ENCODE assay signal across 18 cellular contexts in the genomic region with DNA sequence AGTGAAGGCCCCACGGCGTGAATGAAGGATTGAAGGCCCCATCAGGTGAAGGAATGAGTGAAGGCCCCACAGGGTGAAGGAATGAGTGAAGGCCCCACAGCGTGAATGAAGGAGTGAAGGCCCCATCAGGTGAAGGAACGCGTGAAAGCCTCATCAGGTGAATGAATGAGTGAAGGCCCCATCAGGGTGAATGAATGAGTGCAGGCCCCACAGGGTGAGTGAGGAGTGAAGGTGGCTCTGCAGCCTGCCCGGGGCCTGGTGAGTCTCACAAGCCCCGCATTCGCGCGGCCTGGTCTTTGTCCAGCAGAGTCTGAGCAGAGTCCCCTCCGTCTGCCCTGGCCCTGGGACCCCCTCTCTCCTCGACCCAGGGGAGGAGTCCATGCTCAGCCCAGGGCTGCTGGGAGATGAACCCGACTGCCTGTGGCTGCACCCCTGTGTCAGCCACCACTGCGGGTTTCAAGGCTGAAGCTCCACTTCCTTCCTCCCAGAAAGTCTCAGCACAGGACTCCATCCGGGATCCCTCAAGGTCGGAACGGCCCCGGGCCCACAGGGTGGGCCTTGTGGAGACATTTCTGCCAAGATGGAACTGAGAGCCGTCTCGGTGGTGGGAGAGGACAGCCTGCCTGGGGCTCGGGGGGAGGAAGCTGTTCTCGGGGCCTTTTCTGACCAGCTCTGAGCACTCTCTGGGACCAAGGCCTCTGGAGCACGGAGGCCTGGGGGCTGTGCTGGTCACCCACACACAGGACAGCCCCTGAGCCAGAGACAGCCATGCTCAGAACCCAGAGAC. TPM values are rescaled to one million over a fixed set of nuclear protein-coding genes. Genes with fewer than 3 reads are reported as not detected.
DNase-seq lines count a peak whose midpoint lies in the region; ATAC-seq, FAIRE-seq and TF ChIP-seq lines count a peak whose summit lies in the region.
"Had no signal": no experiment of that assay in that cellular context is flagged by ENCODE, and none has a peak within 500 bp of the region (broad histone marks: within the 10 kb centered on the region; RNA-seq: fewer than 3 reads in every experiment).

No MANE protein-coding gene starts in this region.

- no peak overlapping the region for H3K4me3 ChIP-seq in BLaER1
- no peak overlapping the region for H3K4me3 ChIP-seq in upper lobe of left lung
- H3K4me3 ChIP-seq: HAP-1 had no signal

- no peak overlapping the region for H3K4me3 Mint-ChIP-seq in memory B cell
- H3K4me3 Mint-ChIP-seq in natural killer cell: no peak overlapping the region

- H3K27ac Mint-ChIP-seq in memory B cell (peak overlapping the region; percentile 55), natural killer cell (no peak overlapping the region)

- no peak for TF ChIP-seq POLR2A in upper lobe of left lung (IDR thresholded peaks at IDR 0.05)

- FAIRE-seq in GM19239 (lab: Jason Lieb, UNC): no peak
- FAIRE-seq: RCC 7860 had no signal

- H3K4me1 Mint-ChIP-seq in memory B cell: peaks cover 2% of the 10 kb centered on the region
- H3K4me1 Mint-ChIP-seq in natural killer cell: no peaks in the 10 kb centered on the region

- H3K4me2 ChIP-seq in BLaER1: peak overlapping the region; percentile 74

- peaks cover 69% of the 10 kb centered on the region for H3K4me1 ChIP-seq in BLaER1
- peaks cover 0 to 5% (median 2%) of the 10 kb centered on the region in 4 donors for H3K4me1 ChIP-seq in upper lobe of left lung
- H3K4me1 ChIP-seq: HAP-1 had no signal

- H3K27ac ChIP-seq in BLaER1 (peak overlapping the region; percentile 86), upper lobe of left lung (no peak overlapping the region)

- H3K27me3 Mint-ChIP-seq in memory B cell (peaks cover 2% of the 10 kb centered on the region), natural killer cell (ENCODE audit: low read depth in 2 of 2) (peaks cover 12 to 25% of the 10 kb centered on the region in 2 donors)

- DNase-seq in GM10248 (ENCODE audit: extremely low spot score): peak; percentile 27
- peak; percentile 54 for DNase-seq in UCSD-AML1 (lab: John Stamatoyannopoulos, UW; ENCODE audit: unreplicated experiment)
- no peak for DNase-seq in memory B cell (ENCODE audit: low spot score in 2 of 2)
- no peak for DNase-seq in natural killer cell
- DNase-seq in upper lobe of left lung: no peak
- DNase-seq in GM19239 (ENCODE audit: insufficient read length, low spot score): no peak
- DNase-seq: C1 segment of cervical spinal cord, COR-L47, DMS153, EL, NCI-H1092 treated with DMSO at 0.1 percent for 48 hours, NCI-H1694 treated with DMSO at 0.1 percent for 48 hours, NCI-H2171 treated with DMSO at 0.1 percent for 48 hours, NCI-H510A treated with DMSO at 0.1 percent for 48 hours, SHP77 treated with DMSO at 0.1 percent for 48 hours had no signal

- H3K27me3 ChIP-seq in BLaER1 (no peaks in the 10 kb centered on the region), upper lobe of left lung (peaks cover 0 to 5% (median 0%) of the 10 kb centered on the region in 4 donors)

- WGBS in upper lobe of left lung, 2 donors: 85 to 92% methylated on average over 11 to 23 of the region's 23 CpGs

- no peaks in the 10 kb centered on the region for H3K36me3 ChIP-seq in BLaER1
- H3K36me3 ChIP-seq in upper lobe of left lung: no peaks in the 10 kb centered on the region
- H3K36me3 ChIP-seq: HAP-1 had no signal

- H3K36me3 Mint-ChIP-seq in memory B cell: no peaks in the 10 kb centered on the region
- H3K36me3 Mint-ChIP-seq in natural killer cell: no peaks in the 10 kb centered on the region

- TF ChIP-seq EP300 in upper lobe of left lung (IDR thresholded peaks at IDR 0.05): no peak

- no peaks in the 10 kb centered on the region for H4K20me1 ChIP-seq in BLaER1

- peak overlapping the region; percentile 66 for H3K9ac ChIP-seq in BLaER1

- intact Hi-C loops in natural killer cell (cut with micrococcal nuclease): no loop called here

- H3K9me3 Mint-ChIP-seq in memory B cell (no peaks in the 10 kb centered on the region), natural killer cell (peaks cover 0 to 2% of the 10 kb centered on the region in 2 donors)

- ATAC-seq in memory B cell (ENCODE audit: low read depth) (no peak), natural killer cell (no peak), upper lobe of left lung (ENCODE audit: low FRiP score in 2 of 2) (no peak)

- TF ChIP-seq CTCF in GM10248 (IDR thresholded peaks at IDR 0.05; ENCODE audit: control extremely low read depth, extremely low read depth, low read depth, missing control alignments): no peak
- TF ChIP-seq CTCF in natural killer cell (IDR thresholded peaks at IDR 0.05): no peak
- TF ChIP-seq CTCF in upper lobe of left lung (IDR thresholded peaks at IDR 0.05): no peak

- CTCF ChIA-PET in GM10248 (lab: Yijun Ruan, JAX): no interaction called here

- H3K9me3 ChIP-seq in BLaER1 (peaks cover 17% of the 10 kb centered on the region), upper lobe of left lung (peaks cover 0 to 6% (median 2%) of the 10 kb centered on the region in 4 donors)
- H3K9me3 ChIP-seq: HAP-1 had no signal

- POLR2A ChIA-PET in GM10248 (lab: Yijun Ruan, JAX): interaction anchor here (0.5 kb wide), 1 partner anchor 35 kb away, joined by 3 read pairs; no protein-coding TSS in a partner anchor

RNA-seq across cellular contexts. Expression of a gene that starts 37.4 kb away (rescaled TPM):
- total RNA-seq in natural killer cell: not detected
- not detected for total RNA-seq in upper lobe of left lung

RNA-seq across cellular contexts. Expression of a gene that starts 47.5 kb away (rescaled TPM):
- total RNA-seq in natural killer cell: 10 to 100 TPM; 12.7 to 21.9 (median 15.3) TPM
- total RNA-seq in upper lobe of left lung: 100 to 1,000 TPM in 5 of 6 donors, 10 to 100 TPM in 1; 65.2 to 259 (median 131) TPM

Comparison
In these comparisons a context has a peak if more than half of its experiments do, and no peak if none do; other contexts are left out.
1. DNase-seq: peak in GM10248 (single experiment) and UCSD-AML1 (single experiment); none in memory B cell (0 of 2), natural killer cell (single experiment), upper lobe of left lung (0 of 2) and GM19239 (single experiment).